Comparison of ENCODE assay signal across 8 cellular contexts in the genomic region with DNA sequence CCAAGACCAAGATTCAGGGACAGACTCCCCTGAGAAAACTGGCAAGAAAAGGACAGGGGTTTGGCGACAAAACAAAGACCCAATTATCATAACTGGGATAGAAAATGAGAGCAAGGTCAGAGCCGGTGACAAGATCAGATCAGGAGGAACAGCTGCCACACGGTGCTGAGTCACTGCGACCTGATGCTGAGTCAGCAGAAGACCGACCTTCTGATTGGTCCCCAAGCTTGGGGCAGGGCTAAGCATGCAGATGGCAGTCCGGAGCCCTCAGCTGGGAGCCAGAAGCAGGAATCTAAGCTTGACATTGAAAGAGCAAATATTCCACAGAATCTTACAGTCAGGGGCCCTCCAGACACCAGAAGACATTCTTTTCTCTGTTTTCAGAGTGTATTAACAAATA. TPM values are rescaled to one million over a fixed set of nuclear protein-coding genes. Genes with fewer than 3 reads are reported as not detected.
DNase-seq lines count a peak whose midpoint lies in the region; ATAC-seq and TF ChIP-seq lines count a peak whose summit lies in the region.

No MANE protein-coding gene starts in this region.

- CTCF ChIA-PET in CD8-positive, alpha-beta memory T cell (lab: Charles Lee) = interaction anchor here (1.3 kb wide), 1 partner anchor 24 kb away, joined by 3 read pairs; no protein-coding TSS in a partner anchor

- H3K27ac Mint-ChIP-seq in CD8-positive, alpha-beta memory T cell = no peak overlapping the region
- no peak overlapping the region for H3K27ac Mint-ChIP-seq in neural crest cell (ENCODE audit: unreplicated experiment)

- no peak overlapping the region for H3K27ac ChIP-seq in CD8-positive, alpha-beta memory T cell (ENCODE audit: low read depth, low read length)
- H3K27ac ChIP-seq in upper lobe of right lung = no peak overlapping the region

- peak in 3 of 5 donors; percentile 10 to 53 (median 10) for DNase-seq in CD8-positive, alpha-beta memory T cell
- DNase-seq in NCI-H446 treated with DMSO at 0.1 percent for 48 hours (lab: John Stamatoyannopoulos, UW) (peak; percentile 86), fibroblast of mammary gland (ENCODE audit: low read depth) (peak; percentile 90), neural crest cell (ENCODE audit: low read depth, low spot score) (peak; percentile 55), upper lobe of right lung (peak; percentile 82)
- peak; percentile 51 to 59 for DNase-seq in activated CD4-positive, alpha-beta T cell treated with anti-CD3 and anti-CD28 coated beads, Interleukin-2, amount 50 U/mL, for 48 hours

- no peaks in the 10 kb centered on the region for H3K36me3 ChIP-seq in CD8-positive, alpha-beta memory T cell (ENCODE audit: insufficient read depth, low read length)
- H3K36me3 ChIP-seq in upper lobe of right lung = no peaks in the 10 kb centered on the region

- ATAC-seq in GM19452 (IDR thresholded peaks at IDR 0.05; ENCODE audit: unreplicated experiment) (peak; percentile 77), HG03469 (IDR thresholded peaks at IDR 0.05; ENCODE audit: unreplicated experiment) (peak; percentile 78), upper lobe of right lung (peak; percentile 94)

- H3K27me3 Mint-ChIP-seq in CD8-positive, alpha-beta memory T cell = peaks cover 8 to 36% of the 10 kb centered on the region in 2 donors
- H3K27me3 Mint-ChIP-seq in neural crest cell (ENCODE audit: low read depth) = no peaks in the 10 kb centered on the region

- intact Hi-C loops in upper lobe of right lung (cut with DNase I) = no loop called here

- TF ChIP-seq CTCF in fibroblast of mammary gland (conservative IDR thresholded peaks at IDR 0.05; ENCODE audit: control insufficient read depth, insufficient read depth, low read depth, low read length) (no peak), neural crest cell (conservative IDR thresholded peaks at IDR 0.05) (no peak), upper lobe of right lung (IDR thresholded peaks at IDR 0.05) (no peak)

- H3K27me3 ChIP-seq in CD8-positive, alpha-beta memory T cell (ENCODE audit: insufficient read depth, low read length, poor library complexity, severe bottlenecking) = no peaks in the 10 kb centered on the region
- no peaks in the 10 kb centered on the region for H3K27me3 ChIP-seq in upper lobe of right lung

- POLR2A ChIA-PET in CD8-positive, alpha-beta memory T cell (lab: Charles Lee) = no interaction called here

- H3K9me3 ChIP-seq in CD8-positive, alpha-beta memory T cell (ENCODE audit: low read length) = no peaks in the 10 kb centered on the region
- H3K9me3 ChIP-seq in upper lobe of right lung = no peaks in the 10 kb centered on the region

- no peak overlapping the region for H3K4me3 Mint-ChIP-seq in CD8-positive, alpha-beta memory T cell
- no peak overlapping the region for H3K4me3 Mint-ChIP-seq in neural crest cell

- no peak overlapping the region for H3K4me3 ChIP-seq in CD8-positive, alpha-beta memory T cell (ENCODE audit: low read length)
- H3K4me3 ChIP-seq in fibroblast of mammary gland (ENCODE audit: control insufficient read depth, low read depth, low read length) = no peak overlapping the region
- no peak overlapping the region for H3K4me3 ChIP-seq in upper lobe of right lung

- H3K4me1 Mint-ChIP-seq in CD8-positive, alpha-beta memory T cell = peaks cover 0 to 11% (median 7%) of the 10 kb centered on the region in 3 donors
- peaks cover 10% of the 10 kb centered on the region for H3K4me1 Mint-ChIP-seq in neural crest cell

- peaks cover 5% of the 10 kb centered on the region for H3K4me1 ChIP-seq in CD8-positive, alpha-beta memory T cell (ENCODE audit: insufficient read depth, low read length)
- H3K4me1 ChIP-seq in upper lobe of right lung = no peaks in the 10 kb centered on the region

- H3K36me3 Mint-ChIP-seq in CD8-positive, alpha-beta memory T cell = no peaks in the 10 kb centered on the region
- H3K36me3 Mint-ChIP-seq in neural crest cell (ENCODE audit: low read depth) = no peaks in the 10 kb centered on the region

- H3K9me3 Mint-ChIP-seq in CD8-positive, alpha-beta memory T cell = no peaks in the 10 kb centered on the region
- no peaks in the 10 kb centered on the region for H3K9me3 Mint-ChIP-seq in neural crest cell

RNA-seq across cellular contexts. Expression of a gene that starts 19.1 kb away (rescaled TPM):
- total RNA-seq in CD8-positive, alpha-beta memory T cell = not detected
- polyA plus RNA-seq in CD8-positive, alpha-beta memory T cell = 1.2 TPM
- total RNA-seq in neural crest cell (31.2 and 36.2 TPM in 2 replicates), upper lobe of right lung (2.3 TPM)

RNA-seq across cellular contexts. Expression of a gene that starts 28.9 kb away (rescaled TPM):
- total RNA-seq in CD8-positive, alpha-beta memory T cell = 10 to 100 TPM; 38.7 to 41.5 TPM
- 81.9 TPM for polyA plus RNA-seq in CD8-positive, alpha-beta memory T cell
- total RNA-seq in neural crest cell = 55.7 and 57.0 TPM in 2 replicates
- 61.7 TPM for total RNA-seq in upper lobe of right lung

Comparison
In these comparisons a context has a peak if more than half of its experiments do, and no peak if none do; other contexts are left out.
1. DNase-seq: peak in every context shown above with its lines; median percentile 90 in fibroblast of mammary gland; 86 in NCI-H446 treated with DMSO at 0.1 percent for 48 hours; 82 in upper lobe of right lung; 55 in activated CD4-positive, alpha-beta T cell treated with anti-CD3 and anti-CD28 coated beads, Interleukin-2, amount 50 U/mL, for 48 hours; 55 in neural crest cell; 10 in CD8-positive, alpha-beta memory T cell.